ENCODE assay signal across 15 cellular contexts in the genomic region with DNA sequence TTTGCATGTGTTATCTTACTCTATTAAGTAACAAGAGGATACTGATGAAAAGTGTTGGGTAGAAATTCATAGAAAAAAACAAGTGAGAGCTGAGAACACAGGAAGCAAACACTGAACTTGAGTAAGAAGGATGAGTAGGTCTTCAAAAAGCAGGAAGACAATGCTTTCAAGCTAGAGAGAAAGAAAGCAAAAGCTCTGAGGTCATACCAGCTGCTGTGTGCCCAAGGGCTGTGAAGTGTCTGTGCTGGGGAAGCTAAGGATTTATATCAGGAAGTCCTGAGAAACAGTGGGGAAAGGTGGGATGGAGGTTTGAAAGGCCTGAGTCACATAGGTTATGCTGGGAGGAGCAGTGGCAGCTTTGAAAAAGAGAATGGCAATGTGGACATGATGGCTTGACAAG.
DNase-seq lines count a peak whose midpoint lies in the region; ATAC-seq and TF ChIP-seq lines count a peak whose summit lies in the region.
"Had no signal": no experiment of that assay in that cellular context is flagged by ENCODE, and none has a peak within 500 bp of the region (broad histone marks: within the 10 kb centered on the region; RNA-seq: fewer than 3 reads in every experiment).

No MANE protein-coding gene starts in this region.

- H3K4me3 Mint-ChIP-seq in activated naive CD4-positive, alpha-beta T cell treated with anti-CD3 and anti-CD28 coated beads, Interleukin-2, amount 50 U/mL, for 24 hours, result no peak overlapping the region

- no peak for ATAC-seq in activated naive CD4-positive, alpha-beta T cell treated with anti-CD3 and anti-CD28 coated beads, Interleukin-2, amount 50 U/mL, for 72 hours
- no peak for ATAC-seq in HG02642 (IDR thresholded peaks at IDR 0.05; ENCODE audit: poor library complexity, unreplicated experiment)
- ATAC-seq: HepG2, left lobe of liver, right lobe of liver had no signal

- H3K4me3 ChIP-seq in epithelial cell of esophagus (ENCODE audit: low read length), result no peak overlapping the region
- no peak overlapping the region for H3K4me3 ChIP-seq in skeletal muscle cell (ENCODE audit: low read depth, low read length)
- H3K4me3 ChIP-seq: ascending aorta, right lobe of liver, SK-N-MC had no signal

- no peak for TF ChIP-seq CTCF in epithelial cell of esophagus (IDR thresholded peaks at IDR 0.05; ENCODE audit: insufficient read depth, low read depth, low read length, missing control alignments)

- H3K4me1 Mint-ChIP-seq in activated naive CD4-positive, alpha-beta T cell treated with anti-CD3 and anti-CD28 coated beads, Interleukin-2, amount 50 U/mL, for 24 hours, result peaks cover 10% of the 10 kb centered on the region

- no peak overlapping the region for H3K27ac ChIP-seq in substantia nigra (ENCODE audit: low read depth, low read length, poor library complexity, severe bottlenecking)
- H3K27ac ChIP-seq: ascending aorta, right lobe of liver, SK-N-MC had no signal

- H3K36me3 Mint-ChIP-seq in activated naive CD4-positive, alpha-beta T cell treated with anti-CD3 and anti-CD28 coated beads, Interleukin-2, amount 50 U/mL, for 24 hours, result no peaks in the 10 kb centered on the region
- peaks cover 0 to 4% of the 10 kb centered on the region in 2 donors for H3K36me3 Mint-ChIP-seq in activated naive CD4-positive, alpha-beta T cell treated with anti-CD3 and anti-CD28 coated beads, Interleukin-2, amount 50 U/mL, for 72 hours

- no peak for DNase-seq in activated naive CD4-positive, alpha-beta T cell treated with anti-CD3 and anti-CD28 coated beads, Interleukin-2, amount 50 U/mL, for 72 hours (ENCODE audit: low spot score in 2 of 2)
- DNase-seq in M059J (ENCODE audit: low read depth) (peak; percentile 15), epithelial cell of esophagus (ENCODE audit: low read depth) (peak; percentile 77), skeletal muscle cell (ENCODE audit: low read depth) (peak; percentile 8), substantia nigra (lab: John Stamatoyannopoulos, UW) (no peak)
- no peak for DNase-seq in NK-92 treated with Interleukin-12 subunit alpha and Interleukin-12 subunit beta, amount 100 ng/mL, for 24 hours (lab: John Stamatoyannopoulos, UW)
- DNase-seq: GF-D8, NCI-H1436 treated with DMSO at 0.1 percent for 48 hours, right lobe of liver had no signal

- no peaks in the 10 kb centered on the region for H3K9me3 Mint-ChIP-seq in activated naive CD4-positive, alpha-beta T cell treated with anti-CD3 and anti-CD28 coated beads, Interleukin-2, amount 50 U/mL, for 24 hours
- peaks cover 0 to 4% of the 10 kb centered on the region in 2 donors for H3K9me3 Mint-ChIP-seq in activated naive CD4-positive, alpha-beta T cell treated with anti-CD3 and anti-CD28 coated beads, Interleukin-2, amount 50 U/mL, for 72 hours

- peak overlapping the region; percentile 6 for H3K27ac Mint-ChIP-seq in activated naive CD4-positive, alpha-beta T cell treated with anti-CD3 and anti-CD28 coated beads, Interleukin-2, amount 50 U/mL, for 24 hours
- peak overlapping the region in 1 of 2 donors; percentile 22 for H3K27ac Mint-ChIP-seq in activated naive CD4-positive, alpha-beta T cell treated with anti-CD3 and anti-CD28 coated beads, Interleukin-2, amount 50 U/mL, for 72 hours

- no peaks in the 10 kb centered on the region for H3K27me3 Mint-ChIP-seq in activated naive CD4-positive, alpha-beta T cell treated with anti-CD3 and anti-CD28 coated beads, Interleukin-2, amount 50 U/mL, for 24 hours

Comparison
In these comparisons a context has a peak if more than half of its experiments do, and no peak if none do; other contexts are left out.
1. DNase-seq: peak in M059J (single experiment), epithelial cell of esophagus (single experiment) and skeletal muscle cell (single experiment); none in activated naive CD4-positive, alpha-beta T cell treated with anti-CD3 and anti-CD28 coated beads, Interleukin-2, amount 50 U/mL, for 72 hours (0 of 2), substantia nigra (0 of 49) and NK-92 treated with Interleukin-12 subunit alpha and Interleukin-12 subunit beta, amount 100 ng/mL, for 24 hours (single experiment).